Comparison of ENCODE assay signal across 8 cellular contexts in genomic region chr3:67000006-67000405, GRCh38. TPM values are rescaled to one million over a fixed set of nuclear protein-coding genes. Genes with fewer than 3 reads are reported as not detected.
A peak's percentile ranks its signal among the peaks of the same experiment; 100 is the strongest.
DNase-seq lines count a peak whose midpoint lies in the region; ATAC-seq and TF ChIP-seq lines count a peak whose summit lies in the region.

No MANE protein-coding gene starts in this region.

- H4K20me1 ChIP-seq in OCI-LY1 (ENCODE audit: insufficient read depth, low read length) = no peaks in the 10 kb centered on the region

- H3K27ac ChIP-seq in OCI-LY1 (ENCODE audit: low read depth, low read length, poor library complexity, severe bottlenecking) (no peak overlapping the region), muscle layer of duodenum (ENCODE audit: low read length) (peak overlapping the region; percentile 33)

- no peak for DNase-seq in activated CD4-positive, CD25-positive, alpha-beta regulatory T cell treated with anti-CD3 and anti-CD28 coated beads, Interleukin-2, amount 50 U/mL, for 72 hours
- DNase-seq in DMS 273 treated with DMSO at 0.1 percent for 48 hours (lab: John Stamatoyannopoulos, UW) = no peak
- DNase-seq in NCI-H748 treated with DMSO at 0.1 percent for 48 hours (lab: John Stamatoyannopoulos, UW) = no peak
- DNase-seq in naive thymus-derived CD8-positive, alpha-beta T cell = no peak

- peaks cover 10 to 22% (median 22%) of the 10 kb centered on the region in 3 donors for H3K36me3 Mint-ChIP-seq in naive thymus-derived CD8-positive, alpha-beta T cell

- H3K4me3 Mint-ChIP-seq in naive thymus-derived CD8-positive, alpha-beta T cell = peak overlapping the region in 2 of 10 donors; percentile 28 to 68

- peak overlapping the region in 2 of 10 donors; percentile 46 to 53 for H3K27ac Mint-ChIP-seq in naive thymus-derived CD8-positive, alpha-beta T cell

- peaks cover 13 to 57% (median 41%) of the 10 kb centered on the region in 4 donors for H3K4me1 Mint-ChIP-seq in naive thymus-derived CD8-positive, alpha-beta T cell

- POLR2A ChIA-PET in naive thymus-derived CD8-positive, alpha-beta T cell (lab: Charles Lee) = no interaction called here

- peak; percentile 66 to 73 for ATAC-seq in activated CD4-positive, CD25-positive, alpha-beta regulatory T cell treated with anti-CD3 and anti-CD28 coated beads, Interleukin-2, amount 50 U/mL, for 24 hours
- ATAC-seq in HG02852 (IDR thresholded peaks at IDR 0.05; ENCODE audit: unreplicated experiment) = peak; percentile 39
- no peak for ATAC-seq in naive thymus-derived CD8-positive, alpha-beta T cell

- TF ChIP-seq CTCF in OCI-LY1 (IDR thresholded peaks at IDR 0.05; ENCODE audit: low read length) = no peak

- no peaks in the 10 kb centered on the region for H3K9me2 ChIP-seq in OCI-LY1 (ENCODE audit: low read depth, low read length)

- H3K4me2 ChIP-seq in OCI-LY1 (ENCODE audit: low read length) = peak overlapping the region; percentile 97

- H3K9me3 Mint-ChIP-seq in naive thymus-derived CD8-positive, alpha-beta T cell = no peaks in the 10 kb centered on the region

- H3K4me3 ChIP-seq in OCI-LY1 (ENCODE audit: low read depth, low read length, poor library complexity, severe bottlenecking) (no peak overlapping the region), muscle layer of duodenum (ENCODE audit: low read depth in 1 of 2, low read length in 2 of 2) (no peak overlapping the region)

- H3K36me3 ChIP-seq in OCI-LY1 (ENCODE audit: insufficient read depth, low read length) = peaks cover 18% of the 10 kb centered on the region
- H3K36me3 ChIP-seq in muscle layer of duodenum (ENCODE audit: control insufficient read depth in 1 of 2, insufficient read depth in 2 of 2, low read length in 2 of 2) = peaks cover 4 to 8% of the 10 kb centered on the region in 2 donors

- H3K79me2 ChIP-seq in OCI-LY1 (ENCODE audit: insufficient read depth, low read length) = no peaks in the 10 kb centered on the region

- no peaks in the 10 kb centered on the region for H3K9me3 ChIP-seq in OCI-LY1 (ENCODE audit: low read length)
- H3K9me3 ChIP-seq in muscle layer of duodenum (ENCODE audit: control insufficient read depth in 1 of 2, low read length in 2 of 2) = no peaks in the 10 kb centered on the region

- H3K27me3 ChIP-seq in OCI-LY1 (ENCODE audit: insufficient read depth, low read length) = no peaks in the 10 kb centered on the region
- no peaks in the 10 kb centered on the region for H3K27me3 ChIP-seq in muscle layer of duodenum (ENCODE audit: low read depth, low read length)

- H2AFZ ChIP-seq in OCI-LY1 (ENCODE audit: low read length) = no peak overlapping the region

- no peaks in the 10 kb centered on the region for H3F3A ChIP-seq in OCI-LY1 (ENCODE audit: insufficient read depth, low read length)

- no peak overlapping the region for H3K9ac ChIP-seq in OCI-LY1 (ENCODE audit: low read length)

- H3K4me1 ChIP-seq in OCI-LY1 (ENCODE audit: insufficient read depth, low read length, severe bottlenecking) = peaks cover 35% of the 10 kb centered on the region
- H3K4me1 ChIP-seq in muscle layer of duodenum (ENCODE audit: control insufficient read depth in 1 of 2, insufficient read depth in 2 of 2, low read length in 2 of 2) = peaks cover 0 to 12% of the 10 kb centered on the region in 2 donors

- peaks cover 0 to 8% (median 2%) of the 10 kb centered on the region in 5 donors for H3K27me3 Mint-ChIP-seq in naive thymus-derived CD8-positive, alpha-beta T cell

RNA-seq across cellular contexts. Expression of gene KBTBD8, which starts 1.9 kb away (rescaled TPM):
- 1 to 10 TPM; 5.1 to 5.2 TPM for total RNA-seq in naive thymus-derived CD8-positive, alpha-beta T cell
- 1 to 10 TPM in 1 of 3 donors, under 1 TPM in 2; 0.35 to 1.7 (median 0.71) TPM for polyA plus RNA-seq in naive thymus-derived CD8-positive, alpha-beta T cell

Comparison
In these comparisons a context has a peak if more than half of its experiments do, and no peak if none do; other contexts are left out.
1. ATAC-seq: peak in activated CD4-positive, CD25-positive, alpha-beta regulatory T cell treated with anti-CD3 and anti-CD28 coated beads, Interleukin-2, amount 50 U/mL, for 24 hours (2 of 2) and HG02852 (single experiment); none in naive thymus-derived CD8-positive, alpha-beta T cell (0 of 2).